Comparison of ENCODE assay signal across 19 cellular contexts in the genomic region with DNA sequence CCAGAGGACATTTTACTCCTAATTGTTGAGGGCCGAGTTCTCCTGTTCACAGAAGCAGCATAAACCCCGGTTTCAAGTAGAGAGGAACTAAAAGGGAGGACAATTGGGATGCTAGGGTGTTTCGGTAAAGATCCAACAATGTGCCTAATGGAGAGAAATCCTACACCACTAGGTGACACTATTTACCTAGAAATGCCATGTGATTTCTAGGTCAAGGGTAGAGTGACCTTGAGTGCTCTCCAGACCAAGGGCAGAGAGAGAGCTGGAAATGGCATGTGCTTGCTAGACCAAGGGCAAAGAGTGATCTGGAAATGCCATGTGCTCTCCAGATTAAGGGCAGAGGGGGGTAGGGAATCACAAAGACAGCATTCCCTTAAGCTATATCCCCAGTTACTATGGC.
DNase-seq lines count a peak whose midpoint lies in the region; ATAC-seq and TF ChIP-seq lines count a peak whose summit lies in the region.
"Had no signal": no experiment of that assay in that cellular context is flagged by ENCODE, and none has a peak within 500 bp of the region (broad histone marks: within the 10 kb centered on the region; RNA-seq: fewer than 3 reads in every experiment).

No MANE protein-coding gene starts in this region.

- peaks cover 15% of the 10 kb centered on the region for H3K36me3 Mint-ChIP-seq in natural killer cell

- H2AFZ ChIP-seq in Karpas-422 (ENCODE audit: low read length) (no peak overlapping the region), OCI-LY3 (ENCODE audit: low read depth, low read length) (no peak overlapping the region)

- intact Hi-C loops in natural killer cell (cut with micrococcal nuclease): no loop called here

- no peaks in the 10 kb centered on the region for H3K27me3 ChIP-seq in Karpas-422 (ENCODE audit: low read length)
- H3K27me3 ChIP-seq in OCI-LY3 (ENCODE audit: low read depth, low read length): no peaks in the 10 kb centered on the region
- no peaks in the 10 kb centered on the region for H3K27me3 ChIP-seq in muscle layer of duodenum (ENCODE audit: low read depth, low read length)

- H3K79me2 ChIP-seq in Karpas-422 (ENCODE audit: low read length) (no peaks in the 10 kb centered on the region), OCI-LY3 (ENCODE audit: low read length) (no peaks in the 10 kb centered on the region)

- TF ChIP-seq CTCF in OCI-LY3 (IDR thresholded peaks at IDR 0.05; ENCODE audit: low read depth, low read length) (peak; percentile 30), natural killer cell (IDR thresholded peaks at IDR 0.05) (no peak)

- H3K27me3 Mint-ChIP-seq in natural killer cell (ENCODE audit: low read depth in 2 of 2): no peaks in the 10 kb centered on the region

- no peak overlapping the region for H3K27ac Mint-ChIP-seq in natural killer cell

- no peak overlapping the region for H3K4me3 ChIP-seq in Karpas-422 (ENCODE audit: low read length)
- no peak overlapping the region for H3K4me3 ChIP-seq in OCI-LY3 (ENCODE audit: low read length)
- peak overlapping the region; percentile 21 to 47 for H3K4me3 ChIP-seq in muscle layer of duodenum (ENCODE audit: low read depth in 1 of 2, low read length in 2 of 2)

- H3K4me1 ChIP-seq in Karpas-422 (ENCODE audit: low read length): no peaks in the 10 kb centered on the region
- no peaks in the 10 kb centered on the region for H3K4me1 ChIP-seq in OCI-LY3 (ENCODE audit: low read length)
- H3K4me1 ChIP-seq in muscle layer of duodenum (ENCODE audit: control insufficient read depth in 1 of 2, insufficient read depth in 2 of 2, low read length in 2 of 2): no peaks in the 10 kb centered on the region

- DNase-seq in DMS53 (lab: John Stamatoyannopoulos, UW) (peak; percentile 36), DMS53 treated with DMSO at 0.1 percent for 48 hours (lab: John Stamatoyannopoulos, UW; ENCODE audit: unreplicated experiment) (no peak), Karpas-422 (peak; percentile 55), natural killer cell (no peak), NCI-H1930 (lab: John Stamatoyannopoulos, UW) (no peak)
- DNase-seq in activated naive CD4-positive, alpha-beta T cell (lab: John Stamatoyannopoulos, UW): no peak
- DNase-seq: KBM-7, NCI-H1092 treated with DMSO at 0.1 percent for 48 hours, NCI-H146, NCI-H2081 treated with DMSO at 0.1 percent for 48 hours, NCI-H226, NCI-H524, SW 1271, T-helper 2 cell had no signal

- H3K4me3 Mint-ChIP-seq in natural killer cell: no peak overlapping the region

- no peaks in the 10 kb centered on the region for H3K36me3 ChIP-seq in Karpas-422 (ENCODE audit: insufficient read depth, low read length)
- no peaks in the 10 kb centered on the region for H3K36me3 ChIP-seq in OCI-LY3 (replicated peaks; ENCODE audit: low read depth, low read length)
- no peaks in the 10 kb centered on the region for H3K36me3 ChIP-seq in muscle layer of duodenum (ENCODE audit: control insufficient read depth in 1 of 2, insufficient read depth in 2 of 2, low read length in 2 of 2)

- ATAC-seq in natural killer cell: no peak
- ATAC-seq: HCT116, Right ventricle myocardium inferior had no signal

- H3K9me2 ChIP-seq in Karpas-422 (replicated peaks; ENCODE audit: insufficient read depth, low read length): no peaks in the 10 kb centered on the region

- no peak overlapping the region for H3K9ac ChIP-seq in Karpas-422 (ENCODE audit: low read length)
- H3K9ac ChIP-seq in OCI-LY3 (ENCODE audit: low read length): no peak overlapping the region

- peaks cover 12 to 36% of the 10 kb centered on the region in 2 donors for H3K9me3 Mint-ChIP-seq in natural killer cell

- H3K4me2 ChIP-seq in Karpas-422 (ENCODE audit: low read depth, low read length, poor library complexity, severe bottlenecking): no peak overlapping the region
- H3K4me2 ChIP-seq in OCI-LY3 (ENCODE audit: low read length): no peak overlapping the region

- no peaks in the 10 kb centered on the region for H3K4me1 Mint-ChIP-seq in natural killer cell

- H3K27ac ChIP-seq in Karpas-422 (ENCODE audit: low read length) (no peak overlapping the region), OCI-LY3 (ENCODE audit: low read length) (no peak overlapping the region), muscle layer of duodenum (ENCODE audit: low read length) (no peak overlapping the region)
- H3K27ac ChIP-seq: 22Rv1 had no signal

- H4K20me1 ChIP-seq in Karpas-422 (ENCODE audit: insufficient read depth, low read depth, low read length) (no peaks in the 10 kb centered on the region), OCI-LY3 (ENCODE audit: insufficient read depth, low read length) (no peaks in the 10 kb centered on the region)

- H3K9me3 ChIP-seq in Karpas-422 (ENCODE audit: low read length) (peaks cover 14% of the 10 kb centered on the region), OCI-LY3 (ENCODE audit: insufficient read depth, low read length) (0 out of 2 replicates have a peak, but pooled peaks cover 5% of the 10 kb centered on the region), muscle layer of duodenum (ENCODE audit: control insufficient read depth in 1 of 2, low read length in 2 of 2) (peaks cover 12 to 45% of the 10 kb centered on the region in 2 donors)

Comparison
In these comparisons a context has a peak if more than half of its experiments do, and no peak if none do; other contexts are left out.
1. DNase-seq: peak in DMS53 (single experiment) and Karpas-422 (single experiment); none in DMS53 treated with DMSO at 0.1 percent for 48 hours (single experiment), natural killer cell (single experiment), activated naive CD4-positive, alpha-beta T cell (0 of 4) and NCI-H1930 (0 of 2).
2. H3K4me3 ChIP-seq: peak in muscle layer of duodenum (2 of 2); none in Karpas-422 (single experiment) and OCI-LY3 (single experiment).